Comparison of ENCODE assay signal across 1 cellular context in genomic region chr2:218671654-218672566, GRCh38.
A peak's percentile ranks its signal among the peaks of the same experiment; 100 is the strongest.
TF ChIP-seq lines count a peak whose summit lies in the region.

Gene RNF25 (minus strand): TSS chr2:218672002. CDS start chr2:218671970, 32 bp downstream.
Gene STK36 (plus strand): TSS chr2:218672086. CDS start chr2:218672830, 744 bp downstream.

TF ChIP-seq in K562, 482 proteins besides CTCF, POLR2A, EP300 and RAD21 (continued from another document and continues in another):
- TF ChIP-seq ADNP (tag; IDR thresholded peaks at IDR 0.05) (no peak), TBL1XR1 (IDR thresholded peaks at IDR 0.05; ENCODE audit: low read length in 2 of 2) (no peak), ZNF282 (CRISPR knock-in tag; IDR thresholded peaks at IDR 0.05) (no peak), ZNF165 (CRISPR knock-in tag; IDR thresholded peaks at IDR 0.05; ENCODE audit: borderline replicate concordance) (no peak), HES1 (IDR thresholded peaks at IDR 0.05; ENCODE audit: low read depth) (no peak), KLF16 (IDR thresholded peaks at IDR 0.05) (no peak), MYBL2 (IDR thresholded peaks at IDR 0.05; ENCODE audit: low read depth) (no peak), MYBL2 (CRISPR knock-in tag; IDR thresholded peaks at IDR 0.05; ENCODE audit: borderline replicate concordance) (no peak), THRAP3 (IDR thresholded peaks at IDR 0.05; ENCODE audit: borderline replicate concordance) (no peak), ZNF79 (CRISPR knock-in tag; IDR thresholded peaks at IDR 0.05; ENCODE audit: low read depth) (no peak), REST (CRISPR knock-in tag; IDR thresholded peaks at IDR 0.05; ENCODE audit: low read depth) (no peak), ZNF3 (CRISPR knock-in tag; IDR thresholded peaks at IDR 0.05) (no peak), EGR1 (conservative IDR thresholded peaks at IDR 0.05) (no peak), ZBTB2 (IDR thresholded peaks at IDR 0.05) (no peak), ZNF592 (IDR thresholded peaks at IDR 0.05) (no peak), STAT5B (CRISPR knock-in tag; IDR thresholded peaks at IDR 0.05) (no peak), MLX (CRISPR knock-in tag; conservative IDR thresholded peaks at IDR 0.05) (no peak), PCBP2 (IDR thresholded peaks at IDR 0.05; ENCODE audit: low read depth, low read length, poor library complexity, severe bottlenecking) (no peak), ZNF586 (CRISPR knock-in tag; conservative IDR thresholded peaks at IDR 0.05) (no peak), GATAD2B (IDR thresholded peaks at IDR 0.05; ENCODE audit: borderline replicate concordance) (no peak), FOXJ2 (tag; IDR thresholded peaks at IDR 0.05) (no peak), NFXL1 (CRISPR knock-in tag; IDR thresholded peaks at IDR 0.05) (no peak), SMAD1 (IDR thresholded peaks at IDR 0.05; ENCODE audit: low read depth, low read length, partially characterized antibody) (no peak), ETV5 (CRISPR knock-in tag; IDR thresholded peaks at IDR 0.05; ENCODE audit: low read depth) (no peak; the same call in 1 of the 2 replicates), MYC (IDR thresholded peaks at IDR 0.05; ENCODE audit: low read depth, low read length) (peak; percentile 11; the same call in 1 of the 2 replicates), MYC (CRISPR knock-in tag; IDR thresholded peaks at IDR 0.05; ENCODE audit: borderline replicate concordance, low read depth) (no peak), HNRNPUL1 (IDR thresholded peaks at IDR 0.05; ENCODE audit: low read length) (no peak), MAFK (IDR thresholded peaks at IDR 0.05; ENCODE audit: low read length) (no peak), UBTF (IDR thresholded peaks at IDR 0.05; ENCODE audit: borderline replicate concordance in 1 of 2, low read depth in 2 of 2, low read length in 2 of 2) (no peak), MCM3 (IDR thresholded peaks at IDR 0.05) (no peak), CBX3 (IDR thresholded peaks at IDR 0.05; ENCODE audit: borderline replicate concordance in 1 of 2, low read length in 2 of 2) (no peak), RBBP5 (IDR thresholded peaks at IDR 0.05; ENCODE audit: borderline replicate concordance, insufficient read depth, low read length, poor library complexity, severe bottlenecking) (peak; percentile 34), ZNF24 (IDR thresholded peaks at IDR 0.05) (no peak), ZBTB26 (CRISPR knock-in tag; IDR thresholded peaks at IDR 0.05) (no peak), MTF1 (CRISPR knock-in tag; IDR thresholded peaks at IDR 0.05; ENCODE audit: borderline replicate concordance) (no peak), ZNF347 (CRISPR knock-in tag; IDR thresholded peaks at IDR 0.05; ENCODE audit: low read depth) (no peak), FOXA1 (IDR thresholded peaks at IDR 0.05; ENCODE audit: borderline replicate concordance) (no peak), STAT6 (CRISPR knock-in tag; IDR thresholded peaks at IDR 0.05) (no peak), JUN (IDR thresholded peaks at IDR 0.05; ENCODE audit: borderline replicate concordance, low read depth, low read length) (no peak), JUN (CRISPR knock-in tag; IDR thresholded peaks at IDR 0.05; ENCODE audit: borderline replicate concordance) (no peak), EZH2 (IDR thresholded peaks at IDR 0.05; ENCODE audit: borderline replicate concordance, low read depth, low read length) (no peak), GTF2B (IDR thresholded peaks at IDR 0.05; ENCODE audit: extremely low read depth, insufficient read length) (no peak), CXXC5 (CRISPR knock-in tag; IDR thresholded peaks at IDR 0.05) (peak; percentile 63), SMARCA5 (IDR thresholded peaks at IDR 0.05) (no peak), ZNF699 (CRISPR knock-in tag; IDR thresholded peaks at IDR 0.05; ENCODE audit: insufficient replicate concordance) (no peak), NCOA4 (IDR thresholded peaks at IDR 0.05; ENCODE audit: partially characterized antibody) (no peak), NR2C2 (CRISPR knock-in tag; IDR thresholded peaks at IDR 0.05) (no peak), NR2C2 (tag; IDR thresholded peaks at IDR 0.05) (peak; percentile 60), NFYB (IDR thresholded peaks at IDR 0.05; ENCODE audit: extremely low read depth, insufficient read length) (no peak), SOX6 (IDR thresholded peaks at IDR 0.05) (no peak), DPF2 (IDR thresholded peaks at IDR 0.05) (no peak), CBX2 (IDR thresholded peaks at IDR 0.05; ENCODE audit: insufficient read depth, low read length, poor library complexity, severe bottlenecking) (no peak), SIX5 (IDR thresholded peaks at IDR 0.05; ENCODE audit: borderline replicate concordance in 1 of 2, insufficient read depth in 1 of 2, low read depth in 1 of 2, low read length in 2 of 2) (no peak), SRSF9 (IDR thresholded peaks at IDR 0.05; ENCODE audit: borderline replicate concordance, low read depth, low read length) (no peak)
